In the genomic region with DNA sequence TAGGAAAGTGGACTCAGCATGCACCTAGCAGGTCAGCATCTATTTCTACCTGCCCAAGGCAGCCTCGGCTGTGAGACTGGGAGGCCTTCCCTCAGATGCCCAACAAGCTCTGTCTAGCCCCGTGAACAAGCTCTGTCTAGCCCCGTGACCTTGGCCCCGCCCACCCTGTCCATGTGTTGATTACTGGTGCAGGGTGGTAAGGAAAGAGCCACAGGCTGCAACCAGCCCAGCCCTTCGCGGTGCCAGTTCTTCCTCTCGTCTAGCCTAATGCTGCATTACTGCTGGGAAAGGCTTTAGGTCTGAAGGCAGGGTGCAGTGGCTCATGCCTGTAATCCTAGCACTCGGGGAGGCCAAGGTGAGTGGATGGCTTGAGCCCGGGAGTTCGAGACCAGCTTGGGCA, we compare ENCODE assay signal across 20 cellular contexts. TPM values are rescaled to one million over a fixed set of nuclear protein-coding genes. Genes with fewer than 3 reads are reported as not detected.
DNase-seq lines count a peak whose midpoint lies in the region; FAIRE-seq and TF ChIP-seq lines count a peak whose summit lies in the region.
"Had no signal": no experiment of that assay in that cellular context is flagged by ENCODE, and none has a peak within 500 bp of the region (broad histone marks: within the 10 kb centered on the region; RNA-seq: fewer than 3 reads in every experiment).

No MANE protein-coding gene starts in this region.

- peaks cover 33% of the 10 kb centered on the region for H3K4me1 Mint-ChIP-seq in nephron progenitor cell
- H3K4me1 Mint-ChIP-seq in T-helper 2 cell treated with Interferon-gamma antibody and Interleukin-4, amounts not matched to agents 5 μg/mL and 100 μg/mL, for 36 hours (ENCODE audit: low read depth): no peaks in the 10 kb centered on the region

- H3K4me3 ChIP-seq in Peyer's patch (peak overlapping the region in 1 of 4 donors; percentile 100), bronchial epithelial cell (ENCODE audit: low read depth, low read length) (no peak overlapping the region)
- H3K4me3 ChIP-seq: BLaER1 treated with 17β-estradiol and CSF1 and Interleukin-3, amounts not matched to agents 10 nM and 100 nM had no signal

- no peaks in the 10 kb centered on the region for H3K9me3 ChIP-seq in Peyer's patch
- H3K9me3 ChIP-seq: BLaER1 treated with 17β-estradiol and CSF1 and Interleukin-3, amounts not matched to agents 10 nM and 100 nM; heart left ventricle had no signal

- no peaks in the 10 kb centered on the region for H3K9me3 Mint-ChIP-seq in nephron progenitor cell
- H3K9me3 Mint-ChIP-seq in T-helper 2 cell treated with Interferon-gamma antibody and Interleukin-4, amounts not matched to agents 5 μg/mL and 100 μg/mL, for 36 hours: no peaks in the 10 kb centered on the region
- H3K9me3 Mint-ChIP-seq: IgD-negative memory B cell had no signal

- H3K4me1 ChIP-seq in Peyer's patch: peaks cover 2 to 23% (median 11%) of the 10 kb centered on the region in 4 donors

- H3K36me3 ChIP-seq in Peyer's patch (peaks cover 0 to 10% (median 0%) of the 10 kb centered on the region in 3 donors), bronchial epithelial cell (ENCODE audit: control insufficient read depth, insufficient read depth, low read length) (peaks cover 7% of the 10 kb centered on the region)

- H3K27ac ChIP-seq in Peyer's patch: peak overlapping the region in 3 of 4 donors; percentile 78 to 93 (median 89)
- H3K27ac ChIP-seq: BLaER1 treated with 17β-estradiol and CSF1 and Interleukin-3, amounts not matched to agents 10 nM and 100 nM; heart left ventricle had no signal

- H3K36me3 Mint-ChIP-seq in nephron progenitor cell (ENCODE audit: low read depth): no peaks in the 10 kb centered on the region
- H3K36me3 Mint-ChIP-seq in T-helper 2 cell treated with Interferon-gamma antibody and Interleukin-4, amounts not matched to agents 5 μg/mL and 100 μg/mL, for 36 hours (ENCODE audit: low read depth): no peaks in the 10 kb centered on the region
- H3K36me3 Mint-ChIP-seq: IgD-negative memory B cell had no signal

- peak overlapping the region; percentile 34 for H3K4me3 Mint-ChIP-seq in nephron progenitor cell
- H3K4me3 Mint-ChIP-seq in T-helper 2 cell treated with Interferon-gamma antibody and Interleukin-4, amounts not matched to agents 5 μg/mL and 100 μg/mL, for 36 hours: no peak overlapping the region

- peak; percentile 96 for FAIRE-seq in bronchial epithelial cell (lab: Jason Lieb, UNC)
- FAIRE-seq: astrocyte had no signal

- peaks cover 57% of the 10 kb centered on the region for H3K27me3 Mint-ChIP-seq in nephron progenitor cell (ENCODE audit: low read depth, poor library complexity)
- peaks cover 17% of the 10 kb centered on the region for H3K27me3 Mint-ChIP-seq in T-helper 2 cell treated with Interferon-gamma antibody and Interleukin-4, amounts not matched to agents 5 μg/mL and 100 μg/mL, for 36 hours (ENCODE audit: low read depth)

- DNase-seq in Peyer's patch (peak in 2 of 3 donors; percentile 78 to 81), bronchial epithelial cell (ENCODE audit: low read depth) (peak; percentile 88), nephron progenitor cell (no peak), NCI-H1417 (lab: John Stamatoyannopoulos, UW) (no peak)
- no peak for DNase-seq in T-helper 2 cell treated with Interferon-gamma antibody and Interleukin-4, amounts not matched to agents 5 μg/mL and 100 μg/mL, for 36 hours (ENCODE audit: low spot score)
- DNase-seq: activated CD4-positive, CD25-positive, alpha-beta regulatory T cell; activated gamma-delta T cell; heart left ventricle; NCI-H1092 treated with DMSO at 0.1 percent for 48 hours; NCI-H2171; NCI-H774; occipital lobe had no signal

- TF ChIP-seq CTCF in Peyer's patch (IDR thresholded peaks at IDR 0.05) (no peak), bronchial epithelial cell (IDR thresholded peaks at IDR 0.05; ENCODE audit: insufficient read depth, low read length, severe bottlenecking) (no peak), nephron progenitor cell (IDR thresholded peaks at IDR 0.05) (no peak)

- no peak for TF ChIP-seq POLR2A in Peyer's patch (IDR thresholded peaks at IDR 0.05)

- no peak overlapping the region for H3K27ac Mint-ChIP-seq in nephron progenitor cell
- no peak overlapping the region for H3K27ac Mint-ChIP-seq in T-helper 2 cell treated with Interferon-gamma antibody and Interleukin-4, amounts not matched to agents 5 μg/mL and 100 μg/mL, for 36 hours

- H3K27me3 ChIP-seq in Peyer's patch (no peaks in the 10 kb centered on the region), bronchial epithelial cell (ENCODE audit: control insufficient read depth, insufficient read depth, low read length) (no peaks in the 10 kb centered on the region)

RNA-seq across cellular contexts. Expression of gene GPR153, which starts 2.2 kb away (rescaled TPM):
- 100 to 1,000 TPM in 3 of 4 donors, 1 to 10 TPM in 1; 3.3 to 162 (median 121) TPM for total RNA-seq in Peyer's patch
- total RNA-seq in bronchial epithelial cell: 16.5 and 44.2 TPM in 2 replicates

RNA-seq across cellular contexts. Expression of gene HES3, which starts 14.7 kb away (rescaled TPM):
- not detected for total RNA-seq in Peyer's patch
- total RNA-seq in bronchial epithelial cell: not detected in 2 replicates
- total RNA-seq: astrocyte, epithelial cell of proximal tubule, heart left ventricle, mesenteric fat pad, occipital lobe, RPMI7951, sciatic nerve, temporal lobe had no signal

RNA-seq across cellular contexts. Expression of gene ICMT, which starts 22.9 kb away (rescaled TPM):
- total RNA-seq in Peyer's patch (100 to 1,000 TPM in 1 of 4 donors, 10 to 100 TPM in 3; 26.4 to 109 (median 63.8) TPM), bronchial epithelial cell (43.3 and 53.4 TPM in 2 replicates)

RNA-seq across cellular contexts. Expression of gene RNF207, which starts 52.8 kb away (rescaled TPM):
- 100 to 1,000 TPM in 3 of 4 donors, 10 to 100 TPM in 1; 56.9 to 153 (median 118) TPM for total RNA-seq in Peyer's patch
- total RNA-seq in bronchial epithelial cell: 6.4 and 6.6 TPM in 2 replicates

RNA-seq across cellular contexts. Expression of gene RPL22, which starts 59.3 kb away (rescaled TPM):
- total RNA-seq in Peyer's patch: 100 to 1,000 TPM in 2 of 4 donors, 10 to 100 TPM in 2; 78.1 to 170 (median 99.0) TPM
- 153 and 194 TPM in 2 replicates for total RNA-seq in bronchial epithelial cell

Comparison
In these comparisons a context has a peak if more than half of its experiments do, and no peak if none do; other contexts are left out.
1. DNase-seq: peak in Peyer's patch (2 of 3) and bronchial epithelial cell (single experiment); none in nephron progenitor cell (single experiment), NCI-H1417 (0 of 3) and T-helper 2 cell treated with Interferon-gamma antibody and Interleukin-4, amounts not matched to agents 5 μg/mL and 100 μg/mL, for 36 hours (single experiment).